In the genomic region with DNA sequence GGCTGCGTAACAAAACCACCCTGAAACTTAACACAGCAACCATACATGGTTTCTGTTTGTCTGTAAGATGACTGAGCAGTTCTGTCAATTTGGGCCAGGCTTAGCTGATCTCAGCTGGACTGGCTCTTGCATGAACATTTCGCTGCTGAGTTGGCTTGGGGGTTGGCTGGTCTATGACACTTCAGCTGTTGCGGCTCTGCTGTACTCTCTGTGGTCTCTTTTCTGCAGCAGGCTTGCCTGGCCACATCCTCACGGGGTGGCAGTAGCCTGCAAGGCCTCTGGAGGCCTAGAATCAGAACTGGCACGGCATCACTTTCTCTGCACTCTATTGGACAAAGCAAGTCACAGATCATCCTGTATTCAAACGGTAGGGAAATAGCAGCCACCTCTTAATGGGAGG, we compare ENCODE assay signal across 12 cellular contexts.
DNase-seq lines count a peak whose midpoint lies in the region; ATAC-seq and TF ChIP-seq lines count a peak whose summit lies in the region.
"Had no signal": no experiment of that assay in that cellular context is flagged by ENCODE, and none has a peak within 500 bp of the region (broad histone marks: within the 10 kb centered on the region; RNA-seq: fewer than 3 reads in every experiment).

No MANE protein-coding gene starts in this region.

- H3K27me3 ChIP-seq in suprapubic skin (no peaks in the 10 kb centered on the region), ovary (no peaks in the 10 kb centered on the region)
- H3K27me3 ChIP-seq: uterus had no signal

- TF ChIP-seq EP300 in suprapubic skin (IDR thresholded peaks at IDR 0.05) (no peak), ovary (IDR thresholded peaks at IDR 0.05) (no peak)

- DNase-seq in activated gamma-delta T cell treated with Interleukin-2 at 50 U/mL for 16 hours, result peak; percentile 76
- DNase-seq in activated gamma-delta T cell (lab: John Stamatoyannopoulos, UW), result no peak
- peak in 2 of 3 donors; percentile 25 to 34 for DNase-seq in mucosa of descending colon
- peak; percentile 29 to 48 for DNase-seq in suprapubic skin (ENCODE audit: low spot score in 2 of 2)
- no peak for DNase-seq in NCI-H526 (lab: John Stamatoyannopoulos, UW)
- no peak for DNase-seq in HK-2 (ENCODE audit: unreplicated experiment)
- no peak for DNase-seq in ovary
- DNase-seq: ACHN, NCI-H1417, uterus had no signal

- no peak overlapping the region for H3K4me3 ChIP-seq in mucosa of descending colon
- H3K4me3 ChIP-seq in suprapubic skin, result no peak overlapping the region
- no peak overlapping the region for H3K4me3 ChIP-seq in ovary
- H3K4me3 ChIP-seq: uterus had no signal

- peaks cover 5% of the 10 kb centered on the region for H3K9me3 ChIP-seq in mucosa of descending colon
- H3K9me3 ChIP-seq in suprapubic skin, result no peaks in the 10 kb centered on the region
- H3K9me3 ChIP-seq in ovary, result no peaks in the 10 kb centered on the region

- H3K4me1 ChIP-seq in mucosa of descending colon (ENCODE audit: low read depth) (no peaks in the 10 kb centered on the region), suprapubic skin (no peaks in the 10 kb centered on the region), ovary (ENCODE audit: insufficient read depth) (no peaks in the 10 kb centered on the region)
- H3K4me1 ChIP-seq: uterus had no signal

- H3K4me3 Mint-ChIP-seq in activated T-helper 17 cell treated with anti-CD3 and anti-CD28 coated beads, Interleukin-2, amount 50 U/mL, for 72 hours, result peak overlapping the region; percentile 25
- H3K4me3 Mint-ChIP-seq: neural crest cell had no signal

- H3K36me3 ChIP-seq in mucosa of descending colon (ENCODE audit: low read depth) (no peaks in the 10 kb centered on the region), suprapubic skin (no peaks in the 10 kb centered on the region), ovary (no peaks in the 10 kb centered on the region)
- H3K36me3 ChIP-seq: uterus had no signal

- peak; percentile 94 for ATAC-seq in activated T-helper 17 cell treated with anti-CD3 and anti-CD28 coated beads, Interleukin-2, amount 50 U/mL, for 72 hours (replicated peaks)
- ATAC-seq in mucosa of descending colon, result peak; percentile 72

- peak overlapping the region; percentile 34 for H3K27ac Mint-ChIP-seq in activated T-helper 17 cell treated with anti-CD3 and anti-CD28 coated beads, Interleukin-2, amount 50 U/mL, for 72 hours

- H3K27ac ChIP-seq in suprapubic skin (no peak overlapping the region), ovary (no peak overlapping the region)
- H3K27ac ChIP-seq: uterus had no signal

- H3K27me3 Mint-ChIP-seq in activated T-helper 17 cell treated with anti-CD3 and anti-CD28 coated beads, Interleukin-2, amount 50 U/mL, for 72 hours, result no peaks in the 10 kb centered on the region

- no peaks in the 10 kb centered on the region for H3K36me3 Mint-ChIP-seq in activated T-helper 17 cell treated with anti-CD3 and anti-CD28 coated beads, Interleukin-2, amount 50 U/mL, for 72 hours (ENCODE audit: low read depth)

- H3K4me1 Mint-ChIP-seq in activated T-helper 17 cell treated with anti-CD3 and anti-CD28 coated beads, Interleukin-2, amount 50 U/mL, for 72 hours, result peaks cover 7% of the 10 kb centered on the region
- H3K4me1 Mint-ChIP-seq: neural crest cell had no signal

- peaks cover 14% of the 10 kb centered on the region for H3K9me3 Mint-ChIP-seq in activated T-helper 17 cell treated with anti-CD3 and anti-CD28 coated beads, Interleukin-2, amount 50 U/mL, for 72 hours

- TF ChIP-seq POLR2A in suprapubic skin (IDR thresholded peaks at IDR 0.05), result no peak
- no peak for TF ChIP-seq POLR2A in ovary (IDR thresholded peaks at IDR 0.05)

- intact Hi-C loops in mucosa of descending colon (cut with DNase I, micrococcal nuclease) (no loop called here), ovary (cut with DNase I) (no loop called here)

- TF ChIP-seq CTCF in mucosa of descending colon (IDR thresholded peaks at IDR 0.05), result no peak
- TF ChIP-seq CTCF in suprapubic skin (IDR thresholded peaks at IDR 0.05), result no peak
- no peak for TF ChIP-seq CTCF in ovary (IDR thresholded peaks at IDR 0.05)

- WGBS in suprapubic skin, result 71% methylated on average over 6 of the region's 6 CpGs
- WGBS in ovary, 3 donors, result 72 to 81% (median 78%) methylated on average over 6 of the region's 6 CpGs

Comparison
In these comparisons a context has a peak if more than half of its experiments do, and no peak if none do; other contexts are left out.
1. DNase-seq: peak in activated gamma-delta T cell treated with Interleukin-2 at 50 U/mL for 16 hours (single experiment), mucosa of descending colon (2 of 3) and suprapubic skin (2 of 2); none in activated gamma-delta T cell (single experiment), NCI-H526 (0 of 2), HK-2 (single experiment) and ovary (0 of 5).